Comparison of ENCODE assay signal across 17 cellular contexts in genomic region chr15:60890361-60890991, GRCh38.
A peak's percentile ranks its signal among the peaks of the same experiment; 100 is the strongest.
DNase-seq lines count a peak whose midpoint lies in the region; ATAC-seq and TF ChIP-seq lines count a peak whose summit lies in the region.
"Had no signal": no experiment of that assay in that cellular context is flagged by ENCODE, and none has a peak within 500 bp of the region (broad histone marks: within the 10 kb centered on the region; RNA-seq: fewer than 3 reads in every experiment).

No MANE protein-coding gene starts in this region.

- no peak overlapping the region for H3K4ac ChIP-seq in neuronal stem cell (ENCODE audit: low read length)

- no peaks in the 10 kb centered on the region for H4K20me1 ChIP-seq in GM23338 (replicated peaks; ENCODE audit: insufficient read depth)

- DNase-seq in OCI-M1 (lab: John Stamatoyannopoulos, UW), result peak; percentile 10
- DNase-seq in immature natural killer cell, result peak; percentile 10 to 19 (median 11)
- no peak for DNase-seq in neuronal stem cell (ENCODE audit: low spot score)
- DNase-seq in NCI-H446 (lab: John Stamatoyannopoulos, UW), result no peak
- no peak for DNase-seq in HuH-7.5 (ENCODE audit: low spot score)
- DNase-seq in stimulated activated naive B cell treated with anti-CD40 and anti-IgM and Interleukin-4, amounts not matched to agents 10 μg/mL and 1 μg/mL and 100 μg/mL, for 72 hours, result no peak
- DNase-seq in GM23338 (ENCODE audit: low spot score), result no peak
- DNase-seq: BE2C; CD4-positive, alpha-beta memory T cell; DMS79 treated with DMSO at 0.1 percent for 48 hours; EL; GM23248; HCEC 1CT; HFFc6 had no signal

- H3K4me2 ChIP-seq in neuronal stem cell (ENCODE audit: insufficient read depth, low read length, poor library complexity, severe bottlenecking) (no peak overlapping the region), GM23338 (no peak overlapping the region)
- H3K4me2 ChIP-seq: A549 had no signal

- no peak overlapping the region for H3K23ac ChIP-seq in neuronal stem cell (ENCODE audit: low read depth, low read length, poor library complexity)

- no CpG with 5 or more reads among the region's 9 CpGs for WGBS in neuronal stem cell (ENCODE audit: extremely low coverage in 2 of 2, insufficient read length in 2 of 2, insufficient replicate concordance in 1 of 2), 2 donors

- no peak overlapping the region for H4K91ac ChIP-seq in neuronal stem cell (ENCODE audit: low read depth, low read length, poor library complexity)

- H4K8ac ChIP-seq in neuronal stem cell (ENCODE audit: low read depth, low read length), result no peak overlapping the region

- H3K9me3 Mint-ChIP-seq in immature natural killer cell (no peaks in the 10 kb centered on the region), GM23338 (no peaks in the 10 kb centered on the region; the same call in 2 of the 3 replicates)
- H3K9me3 Mint-ChIP-seq in stimulated activated naive B cell treated with anti-CD40 and anti-IgM and Interleukin-4, amounts not matched to agents 10 μg/mL and 1 μg/mL and 100 μg/mL, for 72 hours, result no peaks in the 10 kb centered on the region
- H3K9me3 Mint-ChIP-seq: CD4-positive, alpha-beta memory T cell; HFFc6 had no signal

- H3K9me2 ChIP-seq in GM23338 (ENCODE audit: insufficient read depth), result no peaks in the 10 kb centered on the region

- no peak overlapping the region for H2AK5ac ChIP-seq in neuronal stem cell (ENCODE audit: low read depth, low read length)

- H2BK5ac ChIP-seq in neuronal stem cell (ENCODE audit: low read length), result no peak overlapping the region

- ATAC-seq in stimulated activated naive B cell treated with anti-CD40 and anti-IgM and Interleukin-4, amounts not matched to agents 10 μg/mL and 1 μg/mL and 100 μg/mL, for 72 hours (replicated peaks), result no peak
- ATAC-seq in GM23338, result no peak
- ATAC-seq: A549 had no signal

- H3K27ac Mint-ChIP-seq in immature natural killer cell (no peak overlapping the region), GM23338 (no peak overlapping the region)
- H3K27ac Mint-ChIP-seq in stimulated activated naive B cell treated with anti-CD40 and anti-IgM and Interleukin-4, amounts not matched to agents 10 μg/mL and 1 μg/mL and 100 μg/mL, for 72 hours, result no peak overlapping the region
- H3K27ac Mint-ChIP-seq: CD4-positive, alpha-beta memory T cell; HFFc6 had no signal

- H3K4me3 ChIP-seq in neuronal stem cell (ENCODE audit: low read length in 2 of 2), result no peak overlapping the region
- no peak overlapping the region for H3K4me3 ChIP-seq in GM23338
- H3K4me3 ChIP-seq: A549, GM23248 had no signal

- no peaks in the 10 kb centered on the region for H3K79me2 ChIP-seq in GM23338 (replicated peaks; ENCODE audit: insufficient read depth)

- H3K79me1 ChIP-seq in neuronal stem cell (ENCODE audit: low read depth, low read length), result no peaks in the 10 kb centered on the region

- H3K27me3 Mint-ChIP-seq in immature natural killer cell (ENCODE audit: low read depth in 3 of 3) (peaks cover 3 to 16% (median 7%) of the 10 kb centered on the region in 3 donors), GM23338 (ENCODE audit: insufficient read depth, low read depth, poor library complexity) (no peaks in the 10 kb centered on the region)
- peaks cover 0 to 5% of the 10 kb centered on the region in 2 donors for H3K27me3 Mint-ChIP-seq in stimulated activated naive B cell treated with anti-CD40 and anti-IgM and Interleukin-4, amounts not matched to agents 10 μg/mL and 1 μg/mL and 100 μg/mL, for 72 hours
- H3K27me3 Mint-ChIP-seq: CD4-positive, alpha-beta memory T cell had no signal

- H3K4me1 ChIP-seq in neuronal stem cell (ENCODE audit: control insufficient read depth in 2 of 2, insufficient read depth in 1 of 2, low read depth in 1 of 2, low read length in 2 of 2) (peaks cover 0 to 14% of the 10 kb centered on the region in 2 donors), GM23338 (ENCODE audit: insufficient read depth) (peaks cover 9% of the 10 kb centered on the region)
- H3K4me1 ChIP-seq: A549, BE2C had no signal

- H2BK12ac ChIP-seq in neuronal stem cell (ENCODE audit: low read length), result no peak overlapping the region

- no peak overlapping the region for H2BK15ac ChIP-seq in neuronal stem cell (ENCODE audit: low read length)

- TF ChIP-seq CTCF in GM23338 (conservative IDR thresholded peaks at IDR 0.05; ENCODE audit: low read depth in 2 of 2), result no peak

- H3K36me3 Mint-ChIP-seq in immature natural killer cell (no peaks in the 10 kb centered on the region), GM23338 (ENCODE audit: low read depth) (no peaks in the 10 kb centered on the region)
- H3K36me3 Mint-ChIP-seq in stimulated activated naive B cell treated with anti-CD40 and anti-IgM and Interleukin-4, amounts not matched to agents 10 μg/mL and 1 μg/mL and 100 μg/mL, for 72 hours, result no peaks in the 10 kb centered on the region
- H3K36me3 Mint-ChIP-seq: CD4-positive, alpha-beta memory T cell had no signal

- no peaks in the 10 kb centered on the region for H3K9me3 ChIP-seq in neuronal stem cell (replicated peaks in 1 of 2; ENCODE audit: control insufficient read depth in 2 of 2, insufficient read depth in 1 of 2, low read depth in 1 of 2, low read length in 2 of 2)
- H3K9me3 ChIP-seq: A549, BE2C had no signal

- H2AFZ ChIP-seq in neuronal stem cell (ENCODE audit: low read length) (no peak overlapping the region), GM23338 (no peak overlapping the region)
- H2AFZ ChIP-seq: GM23248 had no signal

- H3K4me3 Mint-ChIP-seq in immature natural killer cell, result peak overlapping the region in 1 of 5 donors; percentile 6
- no peak overlapping the region for H3K4me3 Mint-ChIP-seq in stimulated activated naive B cell treated with anti-CD40 and anti-IgM and Interleukin-4, amounts not matched to agents 10 μg/mL and 1 μg/mL and 100 μg/mL, for 72 hours
- no peak overlapping the region for H3K4me3 Mint-ChIP-seq in GM23338
- H3K4me3 Mint-ChIP-seq: CD4-positive, alpha-beta memory T cell; HFFc6 had no signal

- H2BK120ac ChIP-seq in neuronal stem cell (ENCODE audit: low read depth, low read length), result no peak overlapping the region

- H3K27me3 ChIP-seq in neuronal stem cell (ENCODE audit: control insufficient read depth in 3 of 3, insufficient read depth in 3 of 3, low read depth in 1 of 3, low read length in 3 of 3) (no peaks in the 10 kb centered on the region), GM23338 (ENCODE audit: insufficient read depth) (no peaks in the 10 kb centered on the region)
- H3K27me3 ChIP-seq: BE2C had no signal

- H3K27ac ChIP-seq in neuronal stem cell (replicated peaks; ENCODE audit: low read length), result no peak overlapping the region
- H3K27ac ChIP-seq in GM23338 (ENCODE audit: low read depth), result no peak overlapping the region
- H3K27ac ChIP-seq: A549, C4-2B, GM23248, HL-60 had no signal

- no peak overlapping the region for H3K14ac ChIP-seq in neuronal stem cell (ENCODE audit: low read length)

- H3K18ac ChIP-seq in neuronal stem cell (ENCODE audit: low read length), result peak overlapping the region; percentile 23

- H3F3A ChIP-seq in GM23338 (replicated peaks; ENCODE audit: low read depth), result no peaks in the 10 kb centered on the region; the same call in 1 of the 2 replicates

- H3K9ac ChIP-seq in neuronal stem cell (ENCODE audit: low read depth, low read length, poor library complexity), result no peak overlapping the region
- H3K9ac ChIP-seq: GM23248 had no signal

- peaks cover 9 to 12% of the 10 kb centered on the region in 2 donors for H3K4me1 Mint-ChIP-seq in immature natural killer cell
- H3K4me1 Mint-ChIP-seq in stimulated activated naive B cell treated with anti-CD40 and anti-IgM and Interleukin-4, amounts not matched to agents 10 μg/mL and 1 μg/mL and 100 μg/mL, for 72 hours, result no peaks in the 10 kb centered on the region
- peaks cover 10% of the 10 kb centered on the region; the same call in 1 of the 3 replicates for H3K4me1 Mint-ChIP-seq in GM23338

- H3K36me3 ChIP-seq in neuronal stem cell (replicated peaks in 1 of 2; ENCODE audit: control insufficient read depth in 2 of 2, insufficient read depth in 2 of 2, low read length in 2 of 2) (no peaks in the 10 kb centered on the region), GM23338 (ENCODE audit: insufficient read depth) (no peaks in the 10 kb centered on the region)
- H3K36me3 ChIP-seq: BE2C had no signal

TF ChIP-seq in GM23338, 12 proteins besides CTCF, POLR2A, EP300 and RAD21 (continues in another document):
- no peak for TF ChIP-seq CREB1 (CRISPR knock-in tag; IDR thresholded peaks at IDR 0.05; ENCODE audit: low read depth)
- no peak for TF ChIP-seq ZNF114 (CRISPR knock-in tag; IDR thresholded peaks at IDR 0.05)
- TF ChIP-seq REST (IDR thresholded peaks at IDR 0.05; ENCODE audit: unreplicated experiment), result no peak

Comparison
In these comparisons a context has a peak if more than half of its experiments do, and no peak if none do; other contexts are left out.
1. DNase-seq: peak in OCI-M1 (single experiment) and immature natural killer cell (3 of 3); none in neuronal stem cell (single experiment), NCI-H446 (0 of 2), HuH-7.5 (single experiment), stimulated activated naive B cell treated with anti-CD40 and anti-IgM and Interleukin-4, amounts not matched to agents 10 μg/mL and 1 μg/mL and 100 μg/mL, for 72 hours (single experiment) and GM23338 (single experiment).